1 cellular context compared by ENCODE assay signal in the genomic region with DNA sequence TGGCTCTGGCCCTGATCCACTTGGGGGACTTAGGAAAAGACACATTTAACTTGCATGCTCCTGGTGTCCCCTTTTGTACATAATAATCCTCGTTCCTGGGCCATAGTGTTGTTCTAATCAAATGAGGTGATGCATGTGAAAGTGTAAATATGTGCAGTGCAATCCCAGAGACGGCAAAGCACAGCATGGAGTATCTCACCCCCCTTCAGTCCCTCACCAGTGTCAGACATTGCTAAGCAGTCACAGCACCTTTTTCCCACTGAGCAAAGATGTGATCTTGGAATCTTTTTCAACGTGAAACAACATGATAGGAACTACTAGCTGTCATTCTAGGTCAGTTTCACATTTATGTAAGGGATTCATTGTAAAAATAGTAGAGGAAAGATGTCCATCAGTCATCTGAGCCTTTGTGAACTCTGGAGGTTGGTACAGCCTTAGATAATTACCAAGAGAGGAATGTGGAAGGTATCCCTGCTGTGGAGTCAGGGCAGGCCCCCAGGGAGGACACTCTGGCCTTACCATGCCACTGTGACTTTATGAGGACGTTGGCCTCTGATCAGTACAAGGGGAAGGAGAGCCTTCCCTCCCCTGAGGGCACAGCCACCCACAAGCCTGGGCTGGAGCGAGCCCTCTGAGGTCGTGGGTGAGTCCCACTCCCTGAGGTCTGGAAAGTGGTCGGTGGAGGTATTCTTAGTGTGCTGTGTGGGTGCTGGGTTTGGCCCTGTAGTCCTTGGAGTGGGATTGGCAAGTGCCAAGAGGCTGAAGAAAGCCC.
TF ChIP-seq lines count a peak whose summit lies in the region.

No MANE protein-coding gene starts in this region.

TF ChIP-seq in HCT116, 20 proteins besides CTCF, POLR2A, EP300 and RAD21 (continued from another document):
- no peak for TF ChIP-seq ZNF274 (IDR thresholded peaks at IDR 0.05; ENCODE audit: low read depth, low read length)
- TF ChIP-seq ZFX (IDR thresholded peaks at IDR 0.05) = no peak
- TF ChIP-seq FOSL1 (IDR thresholded peaks at IDR 0.05; ENCODE audit: low read depth) = no peak
- TF ChIP-seq CEBPB (IDR thresholded peaks at IDR 0.05; ENCODE audit: low read depth) = no peak
- no peak for TF ChIP-seq CBX3 (IDR thresholded peaks at IDR 0.05; ENCODE audit: low read depth)
- TF ChIP-seq EZH2phosphoT487 (IDR thresholded peaks at IDR 0.05; ENCODE audit: borderline replicate concordance) = no peak
- no peak for TF ChIP-seq EZH2 (IDR thresholded peaks at IDR 0.05)
TF ChIP-seq in HCT116: peak in this region for 0.
